28 cellular contexts compared by ENCODE assay signal in the genomic region with DNA sequence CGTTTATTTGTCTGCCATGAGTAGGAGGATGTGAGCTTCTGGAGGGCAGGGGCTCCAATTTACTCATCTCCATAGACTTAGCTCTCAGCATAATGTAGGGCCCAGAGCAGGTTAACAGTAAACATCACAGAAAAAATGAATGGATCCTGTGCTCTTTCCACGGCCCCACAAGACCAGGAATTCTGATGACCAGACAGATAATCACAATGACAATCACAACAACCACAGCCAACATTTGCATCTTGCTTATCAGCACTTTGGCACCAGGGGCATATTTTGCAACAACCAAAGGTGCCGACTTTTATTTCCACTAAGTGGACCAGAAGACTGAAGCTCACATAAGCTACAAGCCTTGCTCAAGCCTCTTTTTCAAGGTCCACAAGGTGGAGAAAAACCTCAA.
"Had no signal": no experiment of that assay in that cellular context is flagged by ENCODE, and none has a peak within 500 bp of the region (broad histone marks: within the 10 kb centered on the region; RNA-seq: fewer than 3 reads in every experiment).

No MANE protein-coding gene starts in this region.

- ATAC-seq: heart left ventricle; left colon; left lung; mucosa of descending colon; naive thymus-derived CD4-positive, alpha-beta T cell; psoas muscle; sciatic nerve had no signal

- H3K4me3 Mint-ChIP-seq: immature natural killer cell; naive thymus-derived CD4-positive, alpha-beta T cell; natural killer cell treated with Interleukin-12 subunit alpha and Interleukin-12 subunit beta and Interleukin-15 and Interleukin-18, amount 100 ng/mL, for 72 hours; stimulated activated effector memory CD8-positive, alpha-beta T cell treated with anti-CD3 and anti-CD28 coated beads, Interleukin-12 subunit alpha, Interleukin-12 subunit beta, amount 100 ng/mL, for 72 hours; stimulated activated naive CD8-positive, alpha-beta T cell treated with anti-CD3 and anti-CD28 coated beads, Interleukin-15, Interleukin-2, amounts not matched to agents 100 ng/mL and 50 ng/mL, for 24 hours; type B pancreatic cell had no signal

- H3K9me3 Mint-ChIP-seq: natural killer cell treated with Interleukin-12 subunit alpha and Interleukin-12 subunit beta and Interleukin-15 and Interleukin-18, amount 100 ng/mL, for 72 hours had no signal

- H3K36me3 ChIP-seq: heart left ventricle, left lung, neutrophil, spleen, suprapubic skin, thoracic aorta, tibial artery, vagina had no signal

- H3K27ac ChIP-seq: heart left ventricle, left lung, neutrophil, parathyroid adenoma, psoas muscle, skin epidermis, spleen, suprapubic skin, thoracic aorta, tibial artery, vagina had no signal

- H2AFZ ChIP-seq: parathyroid adenoma had no signal

- H3K36me3 Mint-ChIP-seq: immature natural killer cell; natural killer cell treated with Interleukin-12 subunit alpha and Interleukin-12 subunit beta and Interleukin-15 and Interleukin-18, amount 100 ng/mL, for 72 hours; stimulated activated effector memory CD8-positive, alpha-beta T cell treated with anti-CD3 and anti-CD28 coated beads, Interleukin-12 subunit alpha, Interleukin-12 subunit beta, amount 100 ng/mL, for 72 hours; type B pancreatic cell had no signal

- H3K9me3 ChIP-seq: neutrophil, thoracic aorta, tibial artery, vagina had no signal

- DNase-seq: heart left ventricle; hypothalamus; immature natural killer cell; kidney; left colon; left lung; midbrain; mucosa of descending colon; naive thymus-derived CD4-positive, alpha-beta T cell; occipital lobe; psoas muscle; spleen; stimulated activated CD4-positive, alpha-beta T cell treated with anti-CD3 and anti-CD28 coated beads, Interleukin-4, amount 100 ng/mL, for 24 hours; stimulated activated naive CD4-positive, alpha-beta T cell; tibial artery had no signal

- H3K9ac ChIP-seq: parathyroid adenoma had no signal

- H3K27ac Mint-ChIP-seq: immature natural killer cell; naive thymus-derived CD4-positive, alpha-beta T cell; natural killer cell treated with Interleukin-12 subunit alpha and Interleukin-12 subunit beta and Interleukin-15 and Interleukin-18, amount 100 ng/mL, for 72 hours; stimulated activated effector memory CD8-positive, alpha-beta T cell treated with anti-CD3 and anti-CD28 coated beads, Interleukin-12 subunit alpha, Interleukin-12 subunit beta, amount 100 ng/mL, for 72 hours; stimulated activated naive CD8-positive, alpha-beta T cell treated with anti-CD3 and anti-CD28 coated beads, Interleukin-15, Interleukin-2, amounts not matched to agents 100 ng/mL and 50 ng/mL, for 24 hours; type B pancreatic cell had no signal

- H3K4me1 ChIP-seq: left lung, parathyroid adenoma, psoas muscle, spleen, suprapubic skin, vagina had no signal

- H3K79me2 ChIP-seq: parathyroid adenoma had no signal

- H3K27me3 ChIP-seq: vagina had no signal

- H3K4me3 ChIP-seq: heart left ventricle, left lung, lung, mucosa of descending colon, psoas muscle, skin epidermis, spleen, suprapubic skin, thoracic aorta, tibial artery, vagina had no signal

- H3K4me1 Mint-ChIP-seq: immature natural killer cell; naive thymus-derived CD4-positive, alpha-beta T cell; stimulated activated effector memory CD8-positive, alpha-beta T cell treated with anti-CD3 and anti-CD28 coated beads, Interleukin-12 subunit alpha, Interleukin-12 subunit beta, amount 100 ng/mL, for 72 hours had no signal

- FAIRE-seq: islet of Langerhans, kidney had no signal
